ENCODE assay signal across 2 cellular contexts in the genomic region with DNA sequence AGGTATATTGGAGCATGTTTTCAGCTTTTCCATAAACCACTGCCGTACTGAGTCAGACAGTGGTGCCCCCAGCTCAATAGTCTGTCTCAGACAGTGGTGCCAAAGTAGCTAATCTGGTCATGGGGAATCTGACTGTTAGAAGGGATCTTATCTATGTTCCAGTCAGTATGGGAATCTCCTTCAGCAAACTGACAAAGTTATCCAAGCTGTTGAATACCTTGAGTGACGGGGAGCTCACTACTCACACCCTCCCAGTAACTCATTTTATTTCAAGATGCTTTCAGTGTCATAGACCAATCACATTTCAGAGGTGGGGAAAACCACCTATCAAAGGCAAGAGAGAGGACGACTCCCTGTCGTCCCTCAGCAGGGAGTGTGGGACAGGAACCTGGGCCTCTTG.
TF ChIP-seq lines count a peak whose summit lies in the region.

No MANE protein-coding gene starts in this region.

TF ChIP-seq in A549, 52 proteins besides CTCF, POLR2A, EP300 and RAD21:
- TF ChIP-seq ZFP36 (IDR thresholded peaks at IDR 0.05; ENCODE audit: borderline replicate concordance, partially characterized antibody) (peak; percentile 55), KDM1A (IDR thresholded peaks at IDR 0.05; ENCODE audit: low read depth) (no peak), HDAC2 (IDR thresholded peaks at IDR 0.05) (no peak), ESRRA (IDR thresholded peaks at IDR 0.05; ENCODE audit: borderline replicate concordance, low read length) (no peak), TP53 (CRISPR knock-in tag; IDR thresholded peaks at IDR 0.05) (no peak), GATA3 (IDR thresholded peaks at IDR 0.05; ENCODE audit: borderline replicate concordance) (no peak), EHF (CRISPR knock-in tag; IDR thresholded peaks at IDR 0.05) (no peak), HOXB5 (CRISPR knock-in tag; IDR thresholded peaks at IDR 0.05) (no peak), RARB (CRISPR knock-in tag; IDR thresholded peaks at IDR 0.05) (no peak)

TF ChIP-seq in K562, 482 proteins besides CTCF, POLR2A, EP300 and RAD21:
- TF ChIP-seq CHCHD3 (CRISPR knock-in tag; IDR thresholded peaks at IDR 0.05) = no peak
- no peak for TF ChIP-seq CHD2 (IDR thresholded peaks at IDR 0.05; ENCODE audit: low read depth, low read length)
- no peak for TF ChIP-seq IRF2 (CRISPR knock-in tag; IDR thresholded peaks at IDR 0.05)
- TF ChIP-seq, protein P1, sequence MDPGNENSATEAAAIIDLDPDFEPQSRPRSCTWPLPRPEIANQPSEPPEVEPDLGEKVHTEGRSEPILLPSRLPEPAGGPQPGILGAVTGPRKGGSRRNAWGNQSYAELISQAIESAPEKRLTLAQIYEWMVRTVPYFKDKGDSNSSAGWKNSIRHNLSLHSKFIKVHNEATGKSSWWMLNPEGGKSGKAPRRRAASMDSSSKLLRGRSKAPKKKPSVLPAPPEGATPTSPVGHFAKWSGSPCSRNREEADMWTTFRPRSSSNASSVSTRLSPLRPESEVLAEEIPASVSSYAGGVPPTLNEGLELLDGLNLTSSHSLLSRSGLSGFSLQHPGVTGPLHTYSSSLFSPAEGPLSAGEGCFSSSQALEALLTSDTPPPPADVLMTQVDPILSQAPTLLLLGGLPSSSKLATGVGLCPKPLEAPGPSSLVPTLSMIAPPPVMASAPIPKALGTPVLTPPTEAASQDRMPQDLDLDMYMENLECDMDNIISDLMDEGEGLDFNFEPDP (CRISPR knock-in tag; IDR thresholded peaks at IDR 0.05) = no peak
- TF ChIP-seq RBM25 (IDR thresholded peaks at IDR 0.05; ENCODE audit: low read depth, low read length, severe bottlenecking) = peak; percentile 60
- TF ChIP-seq BCOR (IDR thresholded peaks at IDR 0.05) = peak; percentile 48; the same call in 1 of the 2 replicates
- peak; percentile 56 for TF ChIP-seq ZFP36 (IDR thresholded peaks at IDR 0.05; ENCODE audit: low read depth, low read length, partially characterized antibody)
- TF ChIP-seq STAG1 (CRISPR knock-in tag; IDR thresholded peaks at IDR 0.05; ENCODE audit: borderline replicate concordance) = no peak
- TF ChIP-seq, protein P2, sequence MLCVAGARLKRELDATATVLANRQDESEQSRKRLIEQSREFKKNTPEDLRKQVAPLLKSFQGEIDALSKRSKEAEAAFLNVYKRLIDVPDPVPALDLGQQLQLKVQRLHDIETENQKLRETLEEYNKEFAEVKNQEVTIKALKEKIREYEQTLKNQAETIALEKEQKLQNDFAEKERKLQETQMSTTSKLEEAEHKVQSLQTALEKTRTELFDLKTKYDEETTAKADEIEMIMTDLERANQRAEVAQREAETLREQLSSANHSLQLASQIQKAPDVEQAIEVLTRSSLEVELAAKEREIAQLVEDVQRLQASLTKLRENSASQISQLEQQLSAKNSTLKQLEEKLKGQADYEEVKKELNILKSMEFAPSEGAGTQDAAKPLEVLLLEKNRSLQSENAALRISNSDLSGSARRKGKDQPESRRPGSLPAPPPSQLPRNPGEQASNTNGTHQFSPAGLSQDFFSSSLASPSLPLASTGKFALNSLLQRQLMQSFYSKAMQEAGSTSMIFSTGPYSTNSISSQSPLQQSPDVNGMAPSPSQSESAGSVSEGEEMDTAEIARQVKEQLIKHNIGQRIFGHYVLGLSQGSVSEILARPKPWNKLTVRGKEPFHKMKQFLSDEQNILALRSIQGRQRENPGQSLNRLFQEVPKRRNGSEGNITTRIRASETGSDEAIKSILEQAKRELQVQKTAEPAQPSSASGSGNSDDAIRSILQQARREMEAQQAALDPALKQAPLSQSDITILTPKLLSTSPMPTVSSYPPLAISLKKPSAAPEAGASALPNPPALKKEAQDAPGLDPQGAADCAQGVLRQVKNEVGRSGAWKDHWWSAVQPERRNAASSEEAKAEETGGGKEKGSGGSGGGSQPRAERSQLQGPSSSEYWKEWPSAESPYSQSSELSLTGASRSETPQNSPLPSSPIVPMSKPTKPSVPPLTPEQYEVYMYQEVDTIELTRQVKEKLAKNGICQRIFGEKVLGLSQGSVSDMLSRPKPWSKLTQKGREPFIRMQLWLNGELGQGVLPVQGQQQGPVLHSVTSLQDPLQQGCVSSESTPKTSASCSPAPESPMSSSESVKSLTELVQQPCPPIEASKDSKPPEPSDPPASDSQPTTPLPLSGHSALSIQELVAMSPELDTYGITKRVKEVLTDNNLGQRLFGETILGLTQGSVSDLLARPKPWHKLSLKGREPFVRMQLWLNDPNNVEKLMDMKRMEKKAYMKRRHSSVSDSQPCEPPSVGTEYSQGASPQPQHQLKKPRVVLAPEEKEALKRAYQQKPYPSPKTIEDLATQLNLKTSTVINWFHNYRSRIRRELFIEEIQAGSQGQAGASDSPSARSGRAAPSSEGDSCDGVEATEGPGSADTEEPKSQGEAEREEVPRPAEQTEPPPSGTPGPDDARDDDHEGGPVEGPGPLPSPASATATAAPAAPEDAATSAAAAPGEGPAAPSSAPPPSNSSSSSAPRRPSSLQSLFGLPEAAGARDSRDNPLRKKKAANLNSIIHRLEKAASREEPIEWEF (CRISPR knock-in tag; IDR thresholded peaks at IDR 0.05) = no peak
- TF ChIP-seq ZNF589 (CRISPR knock-in tag; IDR thresholded peaks at IDR 0.05; ENCODE audit: low read depth) = no peak
- TF ChIP-seq, protein P3, sequence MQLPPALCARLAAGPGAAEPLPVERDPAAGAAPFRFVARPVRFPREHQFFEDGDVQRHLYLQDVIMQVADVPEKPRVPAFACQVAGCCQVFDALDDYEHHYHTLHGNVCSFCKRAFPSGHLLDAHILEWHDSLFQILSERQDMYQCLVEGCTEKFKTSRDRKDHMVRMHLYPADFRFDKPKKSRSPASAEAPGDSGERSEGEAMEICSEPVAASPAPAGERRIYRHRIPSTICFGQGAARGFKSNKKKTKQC (CRISPR knock-in tag; IDR thresholded peaks at IDR 0.05) = no peak
- TF ChIP-seq CEBPB (tag; IDR thresholded peaks at IDR 0.05) = no peak
- no peak for TF ChIP-seq ZNF23 (CRISPR knock-in tag; IDR thresholded peaks at IDR 0.05)
- no peak for TF ChIP-seq ELF1 (tag; IDR thresholded peaks at IDR 0.05)
- TF ChIP-seq, protein P4, sequence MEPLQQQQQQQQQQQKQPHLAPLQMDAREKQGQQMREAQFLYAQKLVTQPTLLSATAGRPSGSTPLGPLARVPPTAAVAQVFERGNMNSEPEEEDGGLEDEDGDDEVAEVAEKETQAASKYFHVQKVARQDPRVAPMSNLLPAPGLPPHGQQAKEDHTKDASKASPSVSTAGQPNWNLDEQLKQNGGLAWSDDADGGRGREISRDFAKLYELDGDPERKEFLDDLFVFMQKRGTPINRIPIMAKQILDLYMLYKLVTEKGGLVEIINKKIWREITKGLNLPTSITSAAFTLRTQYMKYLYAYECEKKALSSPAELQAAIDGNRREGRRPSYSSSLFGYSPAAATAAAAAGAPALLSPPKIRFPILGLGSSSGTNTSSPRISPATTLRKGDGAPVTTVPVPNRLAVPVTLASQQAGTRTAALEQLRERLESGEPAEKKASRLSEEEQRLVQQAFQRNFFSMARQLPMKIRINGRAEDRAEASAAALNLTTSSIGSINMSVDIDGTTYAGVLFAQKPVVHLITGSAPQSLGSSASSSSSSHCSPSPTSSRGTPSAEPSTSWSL (CRISPR knock-in tag; IDR thresholded peaks at IDR 0.05; ENCODE audit: borderline replicate concordance) = no peak
- 0 out of 4 replicates have a peak, but pooled peaks of 1 of the 2 experiments have one; percentile 8 for TF ChIP-seq KDM1A (IDR thresholded peaks at IDR 0.05)
- TF ChIP-seq, protein P5, sequence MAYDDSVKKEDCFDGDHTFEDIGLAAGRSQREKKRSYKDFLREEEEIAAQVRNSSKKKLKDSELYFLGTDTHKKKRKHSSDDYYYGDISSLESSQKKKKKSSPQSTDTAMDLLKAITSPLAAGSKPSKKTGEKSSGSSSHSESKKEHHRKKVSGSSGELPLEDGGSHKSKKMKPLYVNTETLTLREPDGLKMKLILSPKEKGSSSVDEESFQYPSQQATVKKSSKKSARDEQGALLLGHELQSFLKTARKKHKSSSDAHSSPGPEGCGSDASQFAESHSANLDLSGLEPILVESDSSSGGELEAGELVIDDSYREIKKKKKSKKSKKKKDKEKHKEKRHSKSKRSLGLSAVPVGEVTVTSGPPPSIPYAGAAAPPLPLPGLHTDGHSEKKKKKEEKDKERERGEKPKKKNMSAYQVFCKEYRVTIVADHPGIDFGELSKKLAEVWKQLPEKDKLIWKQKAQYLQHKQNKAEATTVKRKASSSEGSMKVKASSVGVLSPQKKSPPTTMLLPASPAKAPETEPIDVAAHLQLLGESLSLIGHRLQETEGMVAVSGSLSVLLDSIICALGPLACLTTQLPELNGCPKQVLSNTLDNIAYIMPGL (CRISPR knock-in tag; IDR thresholded peaks at IDR 0.05) = no peak
- TF ChIP-seq HNRNPK (IDR thresholded peaks at IDR 0.05; ENCODE audit: low read depth, low read length, poor library complexity, severe bottlenecking) = no peak
